ENCODE assay signal across 1 cellular context in genomic region chr12:74488134-74488533, GRCh38.
TF ChIP-seq lines count a peak whose summit lies in the region.

No MANE protein-coding gene starts in this region.

TF ChIP-seq in GM12878, 131 proteins besides CTCF, POLR2A, EP300 and RAD21 (continued from another document):
- TF ChIP-seq DPF2 (IDR thresholded peaks at IDR 0.05): 0 out of 2 replicates have a peak, but pooled peaks have one; percentile 32
- no peak for TF ChIP-seq RELA (IDR thresholded peaks at IDR 0.05; ENCODE audit: borderline replicate concordance, partially characterized antibody)
- TF ChIP-seq RELB (IDR thresholded peaks at IDR 0.05; ENCODE audit: low read depth): peak; percentile 76
- peak; percentile 55; the same call in 1 of the 2 replicates for TF ChIP-seq ATF7 (IDR thresholded peaks at IDR 0.05; ENCODE audit: low read depth)
- TF ChIP-seq SIX5 (IDR thresholded peaks at IDR 0.05; ENCODE audit: low read depth, low read length, severe bottlenecking): no peak
- TF ChIP-seq BHLHE40 (IDR thresholded peaks at IDR 0.05; ENCODE audit: borderline replicate concordance in 1 of 2, low read depth in 2 of 2, low read length in 1 of 2): peak in 1 of 2 experiments; percentile 40; a peak in 1 of 4 replicates
- no peak for TF ChIP-seq SUZ12 (IDR thresholded peaks at IDR 0.05; ENCODE audit: unreplicated experiment)
- no peak for TF ChIP-seq HCFC1 (IDR thresholded peaks at IDR 0.05; ENCODE audit: low read length)
- no peak for TF ChIP-seq HDAC6 (IDR thresholded peaks at IDR 0.05; ENCODE audit: unreplicated experiment)
- TF ChIP-seq NBN (IDR thresholded peaks at IDR 0.05): 0 out of 2 replicates have a peak, but pooled peaks have one; percentile 24
- no peak; the same call in 1 of the 2 replicates for TF ChIP-seq USF2 (IDR thresholded peaks at IDR 0.05; ENCODE audit: borderline replicate concordance, low read depth, low read length)
- TF ChIP-seq NR2F1 (conservative IDR thresholded peaks at IDR 0.05): peak; percentile 37; the same call in 1 of the 2 replicates
- TF ChIP-seq TCF12 (IDR thresholded peaks at IDR 0.05; ENCODE audit: low read depth, low read length): no peak
- TF ChIP-seq IKZF2 (IDR thresholded peaks at IDR 0.05): peak; percentile 78; a peak in 3 of 4 replicates
- no peak for TF ChIP-seq E4F1 (IDR thresholded peaks at IDR 0.05; ENCODE audit: borderline replicate concordance, partially characterized antibody)
- TF ChIP-seq ZNF687 (IDR thresholded peaks at IDR 0.05): no peak; the same call in 1 of the 2 replicates
- peak; percentile 85 for TF ChIP-seq MTA2 (IDR thresholded peaks at IDR 0.05; ENCODE audit: low read depth)
- no peak for TF ChIP-seq KDM1A (IDR thresholded peaks at IDR 0.05; ENCODE audit: borderline replicate concordance)
- no peak; the same call in 1 of the 2 replicates for TF ChIP-seq ZNF24 (IDR thresholded peaks at IDR 0.05)
- TF ChIP-seq POLR2AphosphoS5 (IDR thresholded peaks at IDR 0.05; ENCODE audit: low read length): no peak
- no peak for TF ChIP-seq CBFB (IDR thresholded peaks at IDR 0.05; ENCODE audit: low read depth)
- TF ChIP-seq ZNF384 (IDR thresholded peaks at IDR 0.05; ENCODE audit: borderline replicate concordance, low read depth, low read length): peak; percentile 37; the same call in 1 of the 2 replicates
